Comparison of ENCODE assay signal across 8 cellular contexts in genomic region chr19:18587962-18588610, GRCh38. TPM values are rescaled to one million over a fixed set of nuclear protein-coding genes. Genes with fewer than 3 reads are reported as not detected.
DNase-seq lines count a peak whose midpoint lies in the region; ATAC-seq and TF ChIP-seq lines count a peak whose summit lies in the region.

No MANE protein-coding gene starts in this region.

- H3K4me1 ChIP-seq in CD4-positive, CD25-positive, alpha-beta regulatory T cell (ENCODE audit: control insufficient read depth, insufficient read depth, low read length, poor library complexity, severe bottlenecking): peaks cover 33% of the 10 kb centered on the region
- H3K4me1 ChIP-seq in HUES64 (ENCODE audit: insufficient read depth, low read length) (peaks cover 5% of the 10 kb centered on the region), breast epithelium (peaks cover 0 to 12% of the 10 kb centered on the region in 2 donors), muscle layer of duodenum (ENCODE audit: control insufficient read depth in 1 of 2, insufficient read depth in 2 of 2, low read length in 2 of 2) (peaks cover 9 to 16% of the 10 kb centered on the region in 2 donors)

- no peaks in the 10 kb centered on the region for H3K9me3 ChIP-seq in CD4-positive, CD25-positive, alpha-beta regulatory T cell (ENCODE audit: control insufficient read depth in 2 of 2, low read length in 2 of 2)
- H3K9me3 ChIP-seq in HUES64 (ENCODE audit: insufficient read depth, low read depth, low read length): no peaks in the 10 kb centered on the region
- no peaks in the 10 kb centered on the region for H3K9me3 ChIP-seq in breast epithelium
- H3K9me3 ChIP-seq in muscle layer of duodenum (ENCODE audit: control insufficient read depth in 1 of 2, low read length in 2 of 2): no peaks in the 10 kb centered on the region

- H3K27me3 ChIP-seq in CD4-positive, CD25-positive, alpha-beta regulatory T cell (ENCODE audit: control insufficient read depth, insufficient read depth, low read length): no peaks in the 10 kb centered on the region
- H3K27me3 ChIP-seq in HUES64 (ENCODE audit: insufficient read depth, low read length): no peaks in the 10 kb centered on the region
- no peaks in the 10 kb centered on the region for H3K27me3 ChIP-seq in breast epithelium
- H3K27me3 ChIP-seq in muscle layer of duodenum (ENCODE audit: low read depth, low read length): no peaks in the 10 kb centered on the region

- peaks cover 6% of the 10 kb centered on the region for H3K27me3 Mint-ChIP-seq in CD4-positive, CD25-positive, alpha-beta regulatory T cell

- TF ChIP-seq CTCF in breast epithelium (IDR thresholded peaks at IDR 0.05): no peak

- in situ Hi-C loops in KBM-7 (cut with MboI; ENCODE audit: low pct_unique_long_range_greater_than_20kb, low sequenced_read_pairs): no loop called here

- peak overlapping the region; percentile 85 to 93 (median 91) for H3K27ac Mint-ChIP-seq in CD4-positive, CD25-positive, alpha-beta regulatory T cell

- H3K4me1 Mint-ChIP-seq in CD4-positive, CD25-positive, alpha-beta regulatory T cell: peaks cover 6 to 43% (median 17%) of the 10 kb centered on the region in 4 donors

- intact Hi-C loops in breast epithelium (cut with DNase I; ENCODE audit: low total_unique reads): no loop called here

- WGBS in HUES64: 59% methylated on average over 16 of the region's 16 CpGs

- H3K36me3 Mint-ChIP-seq in CD4-positive, CD25-positive, alpha-beta regulatory T cell: no peaks in the 10 kb centered on the region

- no peak for TF ChIP-seq POLR2A in breast epithelium (IDR thresholded peaks at IDR 0.05)

- peak overlapping the region; percentile 72 for H3K4me3 ChIP-seq in CD4-positive, CD25-positive, alpha-beta regulatory T cell (ENCODE audit: low read depth, low read length)
- H3K4me3 ChIP-seq in HUES64 (ENCODE audit: low read length) (peak overlapping the region; percentile 83), breast epithelium (peak overlapping the region; percentile 64 to 93 (median 87)), muscle layer of duodenum (ENCODE audit: low read depth in 1 of 2, low read length in 2 of 2) (peak overlapping the region; percentile 53 to 97)

- no peaks in the 10 kb centered on the region for H3K9me3 Mint-ChIP-seq in CD4-positive, CD25-positive, alpha-beta regulatory T cell

- H3K27ac ChIP-seq in CD4-positive, CD25-positive, alpha-beta regulatory T cell (ENCODE audit: insufficient read depth, low read length, poor library complexity, severe bottlenecking): peak overlapping the region; percentile 91
- peak overlapping the region; percentile 95 for H3K27ac ChIP-seq in HUES64 (ENCODE audit: low read depth, low read length)
- peak overlapping the region; percentile 72 to 92 for H3K27ac ChIP-seq in breast epithelium
- H3K27ac ChIP-seq in muscle layer of duodenum (ENCODE audit: low read length): no peak overlapping the region

- peak; percentile 5 to 12 for ATAC-seq in CD4-positive, CD25-positive, alpha-beta regulatory T cell (ENCODE audit: low read depth in 2 of 2)

- peak overlapping the region; percentile 92 for H3K9ac ChIP-seq in HUES64 (ENCODE audit: low read depth, low read length)

- DNase-seq in CD4-positive, CD25-positive, alpha-beta regulatory T cell: no peak
- DNase-seq in breast epithelium (ENCODE audit: low spot score in 2 of 2): no peak
- DNase-seq in NOMO-1 treated with dmso at 0.1 percent for 144 hours (lab: John Stamatoyannopoulos, UW; ENCODE audit: unreplicated experiment): no peak
- no peak for DNase-seq in KBM-7
- no peak for DNase-seq in NCI-H446 treated with DMSO at 0.1 percent for 48 hours (lab: John Stamatoyannopoulos, UW)
- no peak for DNase-seq in NCI-H1930 (lab: John Stamatoyannopoulos, UW)

- H3K36me3 ChIP-seq in CD4-positive, CD25-positive, alpha-beta regulatory T cell (ENCODE audit: control insufficient read depth, insufficient read depth, low read length): peaks cover 6% of the 10 kb centered on the region
- H3K36me3 ChIP-seq in HUES64 (ENCODE audit: insufficient read depth, low read length) (peaks cover 4% of the 10 kb centered on the region; the same call in 1 of the 2 replicates), breast epithelium (no peaks in the 10 kb centered on the region), muscle layer of duodenum (ENCODE audit: control insufficient read depth in 1 of 2, insufficient read depth in 2 of 2, low read length in 2 of 2) (peaks cover 5 to 8% of the 10 kb centered on the region in 2 donors)

- peak overlapping the region; percentile 92 to 93 (median 92) for H3K4me3 Mint-ChIP-seq in CD4-positive, CD25-positive, alpha-beta regulatory T cell

RNA-seq across cellular contexts. Expression of gene REX1BD, which starts 0.5 kb away (rescaled TPM):
- 87.4 TPM for total RNA-seq in CD4-positive, CD25-positive, alpha-beta regulatory T cell
- polyA plus RNA-seq in CD4-positive, CD25-positive, alpha-beta regulatory T cell: 100 to 1,000 TPM; 139 to 163 (median 148) TPM
- polyA plus RNA-seq in HUES64 (2013, experiment 1 of 2): 52.1 TPM
- 45.2 TPM for polyA plus RNA-seq in HUES64 (2013, experiment 2 of 2)
- 100 to 1,000 TPM in 2 of 3 donors, 10 to 100 TPM in 1; 99.8 to 117 (median 111) TPM for total RNA-seq in breast epithelium

RNA-seq across cellular contexts. Expression of gene UBA52, which starts 16.4 kb away (rescaled TPM):
- 1,556 TPM for total RNA-seq in CD4-positive, CD25-positive, alpha-beta regulatory T cell
- 1,000 to 10,000 TPM; 1,213 to 1,759 (median 1,573) TPM for polyA plus RNA-seq in CD4-positive, CD25-positive, alpha-beta regulatory T cell
- 1,216 TPM for polyA plus RNA-seq in HUES64 (2013, experiment 1 of 2)
- polyA plus RNA-seq in HUES64 (2013, experiment 2 of 2): 1,283 TPM
- total RNA-seq in breast epithelium: 100 to 1,000 TPM; 729 to 865 (median 831) TPM

RNA-seq across cellular contexts. Expression of gene CRLF1, which starts 18.5 kb away (rescaled TPM):
- not detected for total RNA-seq in CD4-positive, CD25-positive, alpha-beta regulatory T cell
- polyA plus RNA-seq in CD4-positive, CD25-positive, alpha-beta regulatory T cell: 1 to 10 TPM in 1 of 4 donors, under 1 TPM in 1, not detected in 2; 0.31 to 1.1 TPM
- polyA plus RNA-seq in HUES64 (2013, experiment 1 of 2): 4.2 TPM
- 8.9 TPM for polyA plus RNA-seq in HUES64 (2013, experiment 2 of 2)
- total RNA-seq in breast epithelium: 10 to 100 TPM in 2 of 3 donors, 1 to 10 TPM in 1; 5.6 to 68.6 (median 21.0) TPM

RNA-seq across cellular contexts. Expression of gene TMEM59L, which starts 24.6 kb away (rescaled TPM):
- not detected for total RNA-seq in CD4-positive, CD25-positive, alpha-beta regulatory T cell
- polyA plus RNA-seq in CD4-positive, CD25-positive, alpha-beta regulatory T cell: not detected
- 3.7 TPM for polyA plus RNA-seq in HUES64 (2013, experiment 1 of 2)
- 4.8 TPM for polyA plus RNA-seq in HUES64 (2013, experiment 2 of 2)
- total RNA-seq in breast epithelium: 1 to 10 TPM in 2 of 3 donors, not detected in 1; 1.2 to 2.3 TPM

RNA-seq across cellular contexts. Expression of gene KXD1, which starts 30.4 kb away (rescaled TPM):
- 90.6 TPM for total RNA-seq in CD4-positive, CD25-positive, alpha-beta regulatory T cell
- polyA plus RNA-seq in CD4-positive, CD25-positive, alpha-beta regulatory T cell: 10 to 100 TPM; 65.3 to 99.1 (median 89.9) TPM
- 104 TPM for polyA plus RNA-seq in HUES64 (2013, experiment 1 of 2)
- 118 TPM for polyA plus RNA-seq in HUES64 (2013, experiment 2 of 2)
- 100 to 1,000 TPM in 2 of 3 donors, 10 to 100 TPM in 1; 92.6 to 140 (median 139) TPM for total RNA-seq in breast epithelium
